ENCODE assay signal across 1 cellular context in the genomic region with DNA sequence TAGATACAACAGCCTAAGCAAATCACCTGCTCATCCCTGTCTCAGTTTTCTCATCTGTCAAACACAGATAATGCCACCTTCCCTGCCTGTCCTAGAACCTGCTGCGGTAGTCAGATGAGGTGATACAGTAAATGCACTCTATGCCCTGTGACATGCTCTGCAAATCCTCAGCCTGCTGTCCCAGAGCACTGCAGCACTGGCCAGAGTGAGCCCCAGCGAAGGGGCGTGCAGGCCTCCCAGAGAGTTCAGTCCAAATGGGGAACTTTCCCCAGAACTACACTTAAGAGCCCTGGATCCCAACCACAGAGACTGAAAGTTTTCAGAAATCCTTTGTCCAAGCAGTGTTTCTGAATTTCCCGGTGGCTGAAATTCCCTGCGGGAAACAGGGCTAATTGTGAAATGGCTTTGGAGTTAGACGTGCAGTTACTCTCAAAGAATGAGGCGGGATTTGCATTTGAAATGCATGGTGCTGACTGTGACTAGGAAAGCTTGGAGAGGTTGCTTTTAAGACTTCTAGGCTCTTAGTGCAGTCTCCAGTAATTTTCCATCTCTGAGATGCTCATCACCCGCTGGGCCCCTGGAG.
TF ChIP-seq lines count a peak whose summit lies in the region.

No MANE protein-coding gene starts in this region.

TF ChIP-seq in HepG2, 621 proteins besides CTCF, POLR2A, EP300 and RAD21:
- TF ChIP-seq GRHL1 (CRISPR knock-in tag; conservative IDR thresholded peaks at IDR 0.05) = no peak
- no peak for TF ChIP-seq ZNF589 (CRISPR knock-in tag; conservative IDR thresholded peaks at IDR 0.05)
- no peak for TF ChIP-seq HCFC1 (IDR thresholded peaks at IDR 0.05; ENCODE audit: low read depth, low read length)
- no peak for TF ChIP-seq HMGA1 (CRISPR knock-in tag; conservative IDR thresholded peaks at IDR 0.05)
- TF ChIP-seq BHLHE40 (IDR thresholded peaks at IDR 0.05; ENCODE audit: low read length) = no peak
- no peak for TF ChIP-seq TOE1 (CRISPR knock-in tag; IDR thresholded peaks at IDR 0.05)
- TF ChIP-seq ZFP36 (IDR thresholded peaks at IDR 0.05; ENCODE audit: borderline replicate concordance, low read depth, low read length, partially characterized antibody) = no peak
- no peak for TF ChIP-seq ZNF775 (CRISPR knock-in tag; IDR thresholded peaks at IDR 0.05; ENCODE audit: borderline replicate concordance)
- TF ChIP-seq NR1H2 (CRISPR knock-in tag; IDR thresholded peaks at IDR 0.05; ENCODE audit: borderline replicate concordance, low read depth) = no peak
- TF ChIP-seq SIN3A (IDR thresholded peaks at IDR 0.05; ENCODE audit: borderline replicate concordance, low read depth, low read length) = no peak
- no peak for TF ChIP-seq KLF13 (CRISPR knock-in tag; IDR thresholded peaks at IDR 0.05)
- TF ChIP-seq, protein P1, sequence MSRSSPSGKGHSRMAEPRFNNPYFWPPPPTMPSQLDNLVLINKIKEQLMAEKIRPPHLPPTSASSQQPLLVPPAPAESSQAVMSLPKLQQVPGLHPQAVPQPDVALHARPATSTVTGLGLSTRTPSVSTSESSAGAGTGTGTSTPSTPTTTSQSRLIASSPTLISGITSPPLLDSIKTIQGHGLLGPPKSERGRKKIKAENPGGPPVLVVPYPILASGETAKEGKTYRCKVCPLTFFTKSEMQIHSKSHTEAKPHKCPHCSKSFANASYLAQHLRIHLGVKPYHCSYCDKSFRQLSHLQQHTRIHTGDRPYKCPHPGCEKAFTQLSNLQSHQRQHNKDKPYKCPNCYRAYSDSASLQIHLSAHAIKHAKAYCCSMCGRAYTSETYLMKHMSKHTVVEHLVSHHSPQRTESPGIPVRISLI (CRISPR knock-in tag; IDR thresholded peaks at IDR 0.05; ENCODE audit: borderline replicate concordance) = no peak
- no peak for TF ChIP-seq ZNF709 (CRISPR knock-in tag; IDR thresholded peaks at IDR 0.05)
- TF ChIP-seq ZNF383 (CRISPR knock-in tag; IDR thresholded peaks at IDR 0.05; ENCODE audit: borderline replicate concordance) = no peak
